ENCODE assay signal across 14 cellular contexts in the genomic region with DNA sequence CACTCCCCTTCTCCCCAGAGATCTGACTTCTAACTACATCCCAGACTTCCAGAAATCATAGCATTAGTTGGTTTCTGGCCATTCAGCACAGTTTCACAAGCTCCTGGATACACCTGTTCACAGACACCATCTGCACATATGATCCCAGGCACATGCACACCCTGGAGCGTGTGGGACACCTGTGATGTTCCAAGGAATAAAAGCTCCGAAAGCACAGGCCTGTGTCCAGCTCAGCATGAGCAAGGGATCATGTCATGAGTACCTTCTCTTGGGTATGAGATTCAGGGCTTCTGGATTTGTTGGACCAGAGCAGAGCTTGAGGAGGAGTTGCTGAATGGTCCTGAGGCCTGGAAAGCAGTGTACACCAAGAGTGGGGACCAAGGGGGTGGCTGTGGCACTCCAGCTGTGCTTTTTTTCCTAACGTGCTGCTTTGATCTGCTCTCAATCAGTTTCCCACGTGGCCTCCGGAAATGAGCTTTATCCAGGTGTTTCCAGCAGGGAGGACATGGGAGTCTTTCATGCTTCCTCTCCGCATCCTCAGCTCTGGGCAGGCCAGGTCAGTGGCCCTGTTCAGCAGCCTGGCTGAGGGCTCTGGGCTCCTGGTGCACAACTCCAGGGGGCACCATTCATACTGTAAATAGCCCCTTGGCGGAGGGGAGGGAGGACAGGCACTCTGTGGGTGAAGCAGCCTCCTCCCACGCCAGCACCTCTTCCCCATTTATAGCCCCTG. TPM values are rescaled to one million over a fixed set of nuclear protein-coding genes. Genes with fewer than 3 reads are reported as not detected.
A peak's percentile ranks its signal among the peaks of the same experiment; 100 is the strongest.
DNase-seq lines count a peak whose midpoint lies in the region; ATAC-seq and TF ChIP-seq lines count a peak whose summit lies in the region.
"Had no signal": no experiment of that assay in that cellular context is flagged by ENCODE, and none has a peak within 500 bp of the region (broad histone marks: within the 10 kb centered on the region; RNA-seq: fewer than 3 reads in every experiment).

No MANE protein-coding gene starts in this region.

- H3K4me3 ChIP-seq in stomach smooth muscle (ENCODE audit: low read length in 2 of 2): peak overlapping the region; percentile 7 to 86
- no peak overlapping the region for H3K4me3 ChIP-seq in smooth muscle cell
- H3K4me3 ChIP-seq: body of pancreas had no signal

- peak overlapping the region; percentile 89 for H3K27ac ChIP-seq in stomach smooth muscle (ENCODE audit: low read length)
- H3K27ac ChIP-seq in smooth muscle cell (ENCODE audit: low read depth): no peak overlapping the region
- H3K27ac ChIP-seq: body of pancreas, parathyroid adenoma had no signal

- peaks cover 42% of the 10 kb centered on the region for H3K27me3 Mint-ChIP-seq in activated naive CD8-positive, alpha-beta T cell treated with anti-CD3 and anti-CD28 coated beads, Interleukin-2, amount 10 ng/mL, durations not matched to agents 7 days and 5 days
- peaks cover 44% of the 10 kb centered on the region for H3K27me3 Mint-ChIP-seq in activated naive CD8-positive, alpha-beta T cell treated with anti-CD3 and anti-CD28 coated beads for 36 hours
- H3K27me3 Mint-ChIP-seq in central memory CD8-positive, alpha-beta T cell: peaks cover 37% of the 10 kb centered on the region

- H3K4me1 Mint-ChIP-seq in activated naive CD8-positive, alpha-beta T cell treated with anti-CD3 and anti-CD28 coated beads, Interleukin-2, amount 10 ng/mL, durations not matched to agents 7 days and 5 days: peaks cover 25% of the 10 kb centered on the region
- peaks cover 5% of the 10 kb centered on the region for H3K4me1 Mint-ChIP-seq in activated naive CD8-positive, alpha-beta T cell treated with anti-CD3 and anti-CD28 coated beads for 36 hours
- H3K4me1 Mint-ChIP-seq in central memory CD8-positive, alpha-beta T cell: peaks cover 39% of the 10 kb centered on the region

- H3K4me1 ChIP-seq in stomach smooth muscle (ENCODE audit: control insufficient read depth, insufficient read depth, low read length) (peaks cover 87% of the 10 kb centered on the region), smooth muscle cell (ENCODE audit: low read depth) (peaks cover 18% of the 10 kb centered on the region)
- H3K4me1 ChIP-seq: parathyroid adenoma had no signal

- TF ChIP-seq CTCF in smooth muscle cell (IDR thresholded peaks at IDR 0.05; ENCODE audit: borderline replicate concordance, insufficient read depth, poor library complexity, severe bottlenecking): no peak

- no peaks in the 10 kb centered on the region for H4K20me1 ChIP-seq in smooth muscle cell (ENCODE audit: low read depth)

- no peak for ATAC-seq in activated naive CD8-positive, alpha-beta T cell treated with anti-CD3 and anti-CD28 coated beads, Interleukin-2, amount 10 ng/mL, durations not matched to agents 7 days and 5 days (ENCODE audit: low read depth)
- ATAC-seq in central memory CD8-positive, alpha-beta T cell (replicated peaks; ENCODE audit: extremely low read depth, poor library complexity, severe bottlenecking): no peak
- ATAC-seq: body of pancreas, esophagus mucosa had no signal

- H3K36me3 Mint-ChIP-seq in activated naive CD8-positive, alpha-beta T cell treated with anti-CD3 and anti-CD28 coated beads, Interleukin-2, amount 10 ng/mL, durations not matched to agents 7 days and 5 days: no peaks in the 10 kb centered on the region
- H3K36me3 Mint-ChIP-seq in activated naive CD8-positive, alpha-beta T cell treated with anti-CD3 and anti-CD28 coated beads for 36 hours: peaks cover 1% of the 10 kb centered on the region
- H3K36me3 Mint-ChIP-seq in central memory CD8-positive, alpha-beta T cell (ENCODE audit: insufficient read depth): peaks cover 2% of the 10 kb centered on the region

- no peaks in the 10 kb centered on the region for H3F3A ChIP-seq in smooth muscle cell (ENCODE audit: low read depth)

- H3K9me3 ChIP-seq in stomach smooth muscle (ENCODE audit: control insufficient read depth in 2 of 2, low read length in 2 of 2) (no peaks in the 10 kb centered on the region), smooth muscle cell (replicated peaks; ENCODE audit: low read depth) (no peaks in the 10 kb centered on the region)
- H3K9me3 ChIP-seq: body of pancreas, thoracic aorta had no signal

- H3K79me2 ChIP-seq in smooth muscle cell (ENCODE audit: low read depth): no peaks in the 10 kb centered on the region
- H3K79me2 ChIP-seq: parathyroid adenoma had no signal

- peak overlapping the region; percentile 49 to 51 for H3K9ac ChIP-seq in stomach smooth muscle (ENCODE audit: low read length in 2 of 2)
- no peak overlapping the region for H3K9ac ChIP-seq in smooth muscle cell (ENCODE audit: low read depth)
- H3K9ac ChIP-seq: parathyroid adenoma had no signal

- H3K27me3 ChIP-seq in stomach smooth muscle (ENCODE audit: control insufficient read depth in 1 of 2, insufficient read depth in 2 of 2, low read length in 2 of 2) (peaks cover 0 to 2% of the 10 kb centered on the region in 2 donors), smooth muscle cell (ENCODE audit: low read depth) (peaks cover 29% of the 10 kb centered on the region)
- H3K27me3 ChIP-seq: body of pancreas had no signal

- H3K36me3 ChIP-seq in stomach smooth muscle (ENCODE audit: control insufficient read depth in 2 of 2, insufficient read depth in 2 of 2, low read length in 2 of 2): no peaks in the 10 kb centered on the region
- no peaks in the 10 kb centered on the region for H3K36me3 ChIP-seq in smooth muscle cell (ENCODE audit: low read depth)
- H3K36me3 ChIP-seq: thoracic aorta had no signal

- H3K9me3 Mint-ChIP-seq in activated naive CD8-positive, alpha-beta T cell treated with anti-CD3 and anti-CD28 coated beads, Interleukin-2, amount 10 ng/mL, durations not matched to agents 7 days and 5 days: no peaks in the 10 kb centered on the region
- H3K9me3 Mint-ChIP-seq in activated naive CD8-positive, alpha-beta T cell treated with anti-CD3 and anti-CD28 coated beads for 36 hours: no peaks in the 10 kb centered on the region
- no peaks in the 10 kb centered on the region for H3K9me3 Mint-ChIP-seq in central memory CD8-positive, alpha-beta T cell

- WGBS in smooth muscle cell (ENCODE audit: low lambda C conversion rate): 74% methylated on average over 8 of the region's 8 CpGs

- POLR2A ChIA-PET in activated naive CD8-positive, alpha-beta T cell treated with anti-CD3 and anti-CD28 coated beads, Interleukin-2, amount 10 ng/mL, durations not matched to agents 7 days and 5 days (lab: Charles Lee): no interaction called here

- no peak for DNase-seq in activated naive CD8-positive, alpha-beta T cell treated with anti-CD3 and anti-CD28 coated beads, Interleukin-2, amount 10 ng/mL, durations not matched to agents 7 days and 5 days
- no peak for DNase-seq in activated naive CD8-positive, alpha-beta T cell treated with anti-CD3 and anti-CD28 coated beads for 36 hours
- no peak for DNase-seq in central memory CD8-positive, alpha-beta T cell (ENCODE audit: low spot score in 2 of 2)
- DNase-seq in lung microvascular endothelial cell (ENCODE audit: low read depth in 2 of 2): peak; percentile 29 to 88
- DNase-seq in medulla oblongata (ENCODE audit: extremely low spot score): no peak
- DNase-seq in activated gamma-delta T cell treated with Interleukin-2 at 50 U/mL for 16 hours: no peak
- no peak for DNase-seq in smooth muscle cell (lab: John Stamatoyannopoulos, UW; ENCODE audit: unreplicated experiment)
- DNase-seq: activated T-cell treated with anti-CD3 and anti-CD28 coated beads for 4 hours, body of pancreas, NCI-H2171 treated with DMSO at 0.1 percent for 48 hours had no signal

- H3K27ac Mint-ChIP-seq in activated naive CD8-positive, alpha-beta T cell treated with anti-CD3 and anti-CD28 coated beads, Interleukin-2, amount 10 ng/mL, durations not matched to agents 7 days and 5 days: peak overlapping the region; percentile 17
- H3K27ac Mint-ChIP-seq in activated naive CD8-positive, alpha-beta T cell treated with anti-CD3 and anti-CD28 coated beads for 36 hours: no peak overlapping the region
- H3K27ac Mint-ChIP-seq in central memory CD8-positive, alpha-beta T cell (ENCODE audit: low read depth): no peak overlapping the region

- no peak overlapping the region for H2AFZ ChIP-seq in smooth muscle cell (ENCODE audit: low read depth)
- H2AFZ ChIP-seq: parathyroid adenoma had no signal

- H3K4me2 ChIP-seq in smooth muscle cell: no peak overlapping the region

- no peak overlapping the region for H3K4me3 Mint-ChIP-seq in activated naive CD8-positive, alpha-beta T cell treated with anti-CD3 and anti-CD28 coated beads, Interleukin-2, amount 10 ng/mL, durations not matched to agents 7 days and 5 days
- no peak overlapping the region for H3K4me3 Mint-ChIP-seq in activated naive CD8-positive, alpha-beta T cell treated with anti-CD3 and anti-CD28 coated beads for 36 hours
- H3K4me3 Mint-ChIP-seq in central memory CD8-positive, alpha-beta T cell: peak overlapping the region; percentile 67

RNA-seq across cellular contexts. Expression of gene DYSF, which starts 1.8 kb away (rescaled TPM):
- 1 to 10 TPM; 6.3 to 6.7 TPM for total RNA-seq in activated naive CD8-positive, alpha-beta T cell treated with anti-CD3 and anti-CD28 coated beads, Interleukin-2, amount 10 ng/mL, durations not matched to agents 7 days and 5 days
- 1 to 10 TPM; 4.3 to 5.5 TPM for total RNA-seq in activated naive CD8-positive, alpha-beta T cell treated with anti-CD3 and anti-CD28 coated beads for 36 hours
- total RNA-seq in lung microvascular endothelial cell (48.8 and 96.5 TPM in 2 replicates), smooth muscle cell (1.6 and 2.1 TPM in 2 replicates)
- 0.64 and 2.5 TPM in 2 replicates for polyA plus RNA-seq in smooth muscle cell

Comparison
In these comparisons a context has a peak if more than half of its experiments do, and no peak if none do; other contexts are left out.
1. DNase-seq: peak in lung microvascular endothelial cell (2 of 2); none in activated naive CD8-positive, alpha-beta T cell treated with anti-CD3 and anti-CD28 coated beads, Interleukin-2, amount 10 ng/mL, durations not matched to agents 7 days and 5 days (single experiment), activated naive CD8-positive, alpha-beta T cell treated with anti-CD3 and anti-CD28 coated beads for 36 hours (single experiment), central memory CD8-positive, alpha-beta T cell (0 of 2), medulla oblongata (single experiment), activated gamma-delta T cell treated with Interleukin-2 at 50 U/mL for 16 hours (single experiment) and smooth muscle cell (single experiment).